ENCODE assay signal across 10 cellular contexts in the genomic region with DNA sequence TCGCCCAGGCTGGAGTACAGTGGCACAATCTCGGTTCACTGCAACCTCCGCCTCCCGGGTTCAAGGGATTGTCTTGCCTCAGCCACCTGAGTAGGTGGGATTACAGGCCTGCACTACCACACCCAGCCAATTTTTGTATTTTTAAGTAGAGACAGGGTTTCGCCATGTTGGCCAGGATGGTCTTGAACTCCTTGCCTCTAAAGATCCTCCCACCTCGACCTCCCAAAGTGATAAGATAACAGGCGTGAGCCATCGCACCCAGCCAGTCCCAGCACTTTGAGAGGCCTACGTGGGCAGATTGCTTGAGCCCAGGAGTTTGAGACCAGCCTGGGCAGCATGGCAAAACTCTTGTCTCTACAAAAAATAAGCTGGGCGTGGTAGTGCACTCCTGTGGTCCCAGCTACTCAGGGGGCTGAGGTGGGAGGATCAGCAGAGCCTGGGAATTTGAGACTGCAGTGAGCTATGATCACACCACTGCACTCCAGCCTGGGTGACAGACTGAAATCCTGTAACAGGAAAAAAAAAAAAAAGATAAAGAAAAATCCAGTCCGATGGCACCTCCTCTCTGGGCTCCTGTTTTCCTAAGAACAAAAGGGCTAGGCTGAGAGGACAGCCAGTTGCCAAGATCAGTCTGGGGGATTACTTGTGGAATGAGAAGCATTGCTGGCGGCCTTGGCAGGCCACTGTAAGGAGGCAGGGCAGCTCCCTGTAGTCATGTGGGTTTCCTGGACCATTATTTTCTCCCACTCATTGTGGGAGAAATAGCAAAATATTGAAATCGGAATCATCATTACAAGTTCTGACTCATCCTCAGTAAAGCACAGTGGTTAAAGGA.
A peak's percentile ranks its signal among the peaks of the same experiment; 100 is the strongest.
DNase-seq lines count a peak whose midpoint lies in the region; ATAC-seq, FAIRE-seq and TF ChIP-seq lines count a peak whose summit lies in the region.
"Had no signal": no experiment of that assay in that cellular context is flagged by ENCODE, and none has a peak within 500 bp of the region (broad histone marks: within the 10 kb centered on the region; RNA-seq: fewer than 3 reads in every experiment).

No MANE protein-coding gene starts in this region.

- DNase-seq in H54 (ENCODE audit: insufficient read length, low spot score), result peak; percentile 69
- DNase-seq in fibroblast of the conjunctiva (ENCODE audit: low read depth), result peak; percentile 83
- peak; percentile 94 for DNase-seq in skeletal muscle cell (ENCODE audit: low read depth)
- DNase-seq in DMS79 treated with DMSO at 0.1 percent for 48 hours (lab: John Stamatoyannopoulos, UW), result no peak
- DNase-seq: activated T-cell treated with anti-CD3 and anti-CD28 coated beads, Interleukin-2, amount 50 U/mL, for 48 hours; left ventricle myocardium inferior; NCI-H345 had no signal

- no peak overlapping the region for H3K4me3 ChIP-seq in skeletal muscle cell (ENCODE audit: low read depth, low read length)
- H3K4me3 ChIP-seq: left ventricle myocardium inferior had no signal

- ATAC-seq in SK-N-SH treated with all-trans-retinoic acid at 6 μM for 48 hours (peak; percentile 23; the same call in 1 of the 3 replicates), HG02759 (IDR thresholded peaks at IDR 0.05; ENCODE audit: unreplicated experiment) (no peak), GM18907 (IDR thresholded peaks at IDR 0.05; ENCODE audit: unreplicated experiment) (no peak)

- TF ChIP-seq POLR2A in H54 (IDR thresholded peaks at IDR 0.05; ENCODE audit: low read depth, low read length), result no peak

- no peak for FAIRE-seq in H54 (lab: Jason Lieb, UNC)

TF ChIP-seq in SK-N-SH treated with all-trans-retinoic acid at 6 μM for 48 hours, 23 proteins besides CTCF, POLR2A, EP300 and RAD21:
- TF ChIP-seq TOX (CRISPR knock-in tag; IDR thresholded peaks at IDR 0.05; ENCODE audit: borderline replicate concordance) (no peak), ARNTL (CRISPR knock-in tag; IDR thresholded peaks at IDR 0.05; ENCODE audit: borderline replicate concordance, low read depth) (no peak), POU6F1 (CRISPR knock-in tag; IDR thresholded peaks at IDR 0.05; ENCODE audit: borderline replicate concordance, low read depth) (no peak), ISL1 (CRISPR knock-in tag; IDR thresholded peaks at IDR 0.05) (no peak), ZNF8 (CRISPR knock-in tag; IDR thresholded peaks at IDR 0.05) (no peak), PATZ1 (CRISPR knock-in tag; IDR thresholded peaks at IDR 0.05; ENCODE audit: borderline replicate concordance) (no peak), ESRRG (CRISPR knock-in tag; IDR thresholded peaks at IDR 0.05) (no peak), TCF4 (CRISPR knock-in tag; IDR thresholded peaks at IDR 0.05; ENCODE audit: borderline replicate concordance) (no peak), ZNF565 (CRISPR knock-in tag; conservative IDR thresholded peaks at IDR 0.05; ENCODE audit: low read depth) (no peak), BACH2 (CRISPR knock-in tag; IDR thresholded peaks at IDR 0.05; ENCODE audit: borderline replicate concordance) (no peak), OSR1 (CRISPR knock-in tag; IDR thresholded peaks at IDR 0.05) (no peak), RARB (CRISPR knock-in tag; IDR thresholded peaks at IDR 0.05) (no peak), PPARA (CRISPR knock-in tag; IDR thresholded peaks at IDR 0.05; ENCODE audit: borderline replicate concordance) (no peak)
- TF ChIP-seq, protein P1, sequence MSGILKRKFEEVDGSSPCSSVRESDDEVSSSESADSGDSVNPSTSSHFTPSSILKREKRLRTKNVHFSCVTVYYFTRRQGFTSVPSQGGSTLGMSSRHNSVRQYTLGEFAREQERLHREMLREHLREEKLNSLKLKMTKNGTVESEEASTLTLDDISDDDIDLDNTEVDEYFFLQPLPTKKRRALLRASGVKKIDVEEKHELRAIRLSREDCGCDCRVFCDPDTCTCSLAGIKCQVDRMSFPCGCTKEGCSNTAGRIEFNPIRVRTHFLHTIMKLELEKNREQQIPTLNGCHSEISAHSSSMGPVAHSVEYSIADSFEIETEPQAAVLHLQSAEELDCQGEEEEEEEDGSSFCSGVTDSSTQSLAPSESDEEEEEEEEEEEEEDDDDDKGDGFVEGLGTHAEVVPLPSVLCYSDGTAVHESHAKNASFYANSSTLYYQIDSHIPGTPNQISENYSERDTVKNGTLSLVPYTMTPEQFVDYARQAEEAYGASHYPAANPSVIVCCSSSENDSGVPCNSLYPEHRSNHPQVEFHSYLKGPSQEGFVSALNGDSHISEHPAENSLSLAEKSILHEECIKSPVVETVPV (CRISPR knock-in tag; IDR thresholded peaks at IDR 0.05), result no peak
- TF ChIP-seq, protein P2, sequence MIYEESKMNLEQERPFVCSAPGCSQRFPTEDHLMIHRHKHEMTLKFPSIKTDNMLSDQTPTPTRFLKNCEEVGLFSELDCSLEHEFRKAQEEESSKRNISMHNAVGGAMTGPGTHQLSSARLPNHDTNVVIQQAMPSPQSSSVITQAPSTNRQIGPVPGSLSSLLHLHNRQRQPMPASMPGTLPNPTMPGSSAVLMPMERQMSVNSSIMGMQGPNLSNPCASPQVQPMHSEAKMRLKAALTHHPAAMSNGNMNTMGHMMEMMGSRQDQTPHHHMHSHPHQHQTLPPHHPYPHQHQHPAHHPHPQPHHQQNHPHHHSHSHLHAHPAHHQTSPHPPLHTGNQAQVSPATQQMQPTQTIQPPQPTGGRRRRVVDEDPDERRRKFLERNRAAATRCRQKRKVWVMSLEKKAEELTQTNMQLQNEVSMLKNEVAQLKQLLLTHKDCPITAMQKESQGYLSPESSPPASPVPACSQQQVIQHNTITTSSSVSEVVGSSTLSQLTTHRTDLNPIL (CRISPR knock-in tag; IDR thresholded peaks at IDR 0.05; ENCODE audit: low read depth), result no peak
TF ChIP-seq in SK-N-SH treated with all-trans-retinoic acid at 6 μM for 48 hours: peak in this region for 0.
